In the genomic region with DNA sequence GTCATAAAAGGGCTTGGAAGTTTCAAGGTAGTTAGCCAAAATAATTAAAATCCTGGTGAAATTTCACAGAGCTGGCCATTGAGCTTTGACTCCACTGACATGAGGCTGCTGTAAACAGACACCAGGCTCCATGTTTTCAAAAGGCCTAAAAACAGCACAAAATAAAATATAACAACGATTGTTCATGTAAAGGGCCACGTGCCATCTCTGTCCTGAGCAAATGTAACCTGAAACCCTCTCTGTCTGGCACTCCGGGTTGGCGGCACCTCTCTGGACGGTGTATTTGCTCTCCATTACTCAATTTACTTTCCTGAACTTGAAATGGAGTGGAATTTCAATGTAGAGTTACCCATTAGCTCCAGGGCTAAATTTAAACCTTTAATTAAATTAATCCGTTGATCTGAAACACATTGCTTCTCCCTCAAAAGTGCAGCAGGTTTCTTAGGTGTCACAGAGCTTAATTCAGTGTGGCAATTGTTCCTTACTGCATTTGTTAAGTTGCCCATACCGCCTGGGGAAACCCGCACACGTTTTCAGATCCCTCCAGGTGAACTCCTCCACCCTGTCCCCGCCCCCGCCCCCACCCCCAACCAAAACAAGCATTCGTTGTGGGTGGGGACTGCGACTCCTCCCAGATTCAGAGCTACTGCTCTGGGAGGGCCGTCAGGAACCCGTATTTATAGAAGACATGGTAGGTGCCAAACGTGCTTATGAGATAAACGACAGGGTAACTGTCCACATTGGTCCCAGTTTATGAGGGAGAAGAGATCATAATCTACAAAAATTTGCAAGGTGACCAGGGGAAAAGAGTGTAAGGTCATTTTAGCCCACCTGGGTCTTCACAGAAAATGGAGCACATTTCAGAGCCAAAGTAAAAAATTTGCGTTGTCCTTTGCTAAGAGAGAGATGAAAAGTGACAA, we compare ENCODE assay signal across 8 cellular contexts. TPM values are rescaled to one million over a fixed set of nuclear protein-coding genes. Genes with fewer than 3 reads are reported as not detected.
DNase-seq lines count a peak whose midpoint lies in the region; ATAC-seq and TF ChIP-seq lines count a peak whose summit lies in the region.

No MANE protein-coding gene starts in this region.

- peak overlapping the region; percentile 84 for H3K4me3 Mint-ChIP-seq in memory B cell

- intact Hi-C loops in OCI-LY7 (cut with micrococcal nuclease; ENCODE audit: unreplicated experiment) (loop anchor here (1.0 to 5.0 kb wide), 6 partner anchors 62 to 369 kb away; a partner anchor contains a TSS), transverse colon (cut with DNase I; ENCODE audit: low total_unique reads) (no loop called here)

- no peaks in the 10 kb centered on the region for H3K9me3 Mint-ChIP-seq in memory B cell

- peak overlapping the region in 8 of 11 experiments; percentile 76 to 91 (median 84); a peak in 12 of 22 replicates for H3K9ac ChIP-seq in BLaER1 treated with 17β-estradiol and CSF1 and Interleukin-3, amounts not matched to agents 10 nM and 100 nM
- H3K9ac ChIP-seq in HUES48 (ENCODE audit: low read depth, low read length): peak overlapping the region; percentile 71

- peaks cover 57 to 68% (median 59%) of the 10 kb centered on the region in 11 experiments for H3K27me3 ChIP-seq in BLaER1 treated with 17β-estradiol and CSF1 and Interleukin-3, amounts not matched to agents 10 nM and 100 nM
- peaks cover 4% of the 10 kb centered on the region for H3K27me3 ChIP-seq in HUES48 (ENCODE audit: control insufficient read depth, insufficient read depth, low read length)
- no peaks in the 10 kb centered on the region for H3K27me3 ChIP-seq in brain microvascular endothelial cell (replicated peaks)
- peaks cover 31% of the 10 kb centered on the region for H3K27me3 ChIP-seq in transverse colon

- in situ Hi-C loops in brain microvascular endothelial cell (cut with HindIII; ENCODE audit: low pct_ligation_motif_present, low sequenced_read_pairs) (no loop called here), transverse colon (cut with MboI; ENCODE audit: low pct_ligation_motif_present in 1 of 4, low pct_unique_long_range_greater_than_20kb in 1 of 4, low sequenced_read_pairs in 3 of 4) (loop anchor here (5.0 to 25.0 kb wide), 4 partner anchors 221 to 251 kb away; no protein-coding TSS in a partner anchor)

- peaks cover 0 to 28% (median 18%) of the 10 kb centered on the region in 11 experiments; a peak in 11 of 22 replicates for H4K20me1 ChIP-seq in BLaER1 treated with 17β-estradiol and CSF1 and Interleukin-3, amounts not matched to agents 10 nM and 100 nM
- no peaks in the 10 kb centered on the region for H4K20me1 ChIP-seq in OCI-LY7 (ENCODE audit: insufficient read depth, low read length)

- POLR2A ChIA-PET in OCI-LY7 (lab: Charles Lee): interaction anchor here (0.6 to 3.8 kb wide), 24 partner anchors 33 to 445 kb away, joined by 3 to 36 read pairs (median 4); a partner anchor contains a TSS

- peaks cover 15% of the 10 kb centered on the region for H3K4me1 Mint-ChIP-seq in memory B cell

- H3K4me2 ChIP-seq in BLaER1 treated with 17β-estradiol and CSF1 and Interleukin-3, amounts not matched to agents 10 nM and 100 nM: peak overlapping the region; percentile 90 to 99 (median 96)
- H3K4me2 ChIP-seq in OCI-LY7 (ENCODE audit: low read length): peak overlapping the region; percentile 99

- WGBS in transverse colon (ENCODE audit: low coverage in 1 of 2), 2 donors: 36 to 44% methylated on average over 10 to 18 of the region's 18 CpGs

- peak; percentile 82 for TF ChIP-seq POLR2A in GM19099 (IDR thresholded peaks at IDR 0.05; ENCODE audit: extremely low read depth, insufficient read length, low read depth)
- no peak for TF ChIP-seq POLR2A in transverse colon (IDR thresholded peaks at IDR 0.05)

- H3K36me3 ChIP-seq in BLaER1 treated with 17β-estradiol and CSF1 and Interleukin-3, amounts not matched to agents 10 nM and 100 nM: peaks cover 0 to 21% (median 0%) of the 10 kb centered on the region in 11 experiments; a peak in 1 of 22 replicates
- H3K36me3 ChIP-seq in HUES48 (ENCODE audit: control insufficient read depth, insufficient read depth, low read length) (0 out of 2 replicates have a peak, but pooled peaks cover 5% of the 10 kb centered on the region), OCI-LY7 (ENCODE audit: insufficient read depth, low read length) (0 out of 2 replicates have a peak, but pooled peaks cover 6% of the 10 kb centered on the region), brain microvascular endothelial cell (replicated peaks) (no peaks in the 10 kb centered on the region), transverse colon (no peaks in the 10 kb centered on the region)

- BruUV-seq in OCI-LY7 (replicated peaks; lab: Mats Ljungman, UMichigan): TSS peak; percentile 92

- H3K4me1 ChIP-seq in BLaER1 treated with 17β-estradiol and CSF1 and Interleukin-3, amounts not matched to agents 10 nM and 100 nM: peaks cover 33 to 51% (median 45%) of the 10 kb centered on the region in 10 experiments
- H3K4me1 ChIP-seq in HUES48 (ENCODE audit: control insufficient read depth, insufficient read depth, low read length): peaks cover 44% of the 10 kb centered on the region
- H3K4me1 ChIP-seq in OCI-LY7 (ENCODE audit: insufficient read depth, low read length, poor library complexity, severe bottlenecking): peaks cover 74% of the 10 kb centered on the region
- peaks cover 4 to 29% (median 19%) of the 10 kb centered on the region in 4 donors for H3K4me1 ChIP-seq in transverse colon

- peaks cover 17% of the 10 kb centered on the region for H3K27me3 Mint-ChIP-seq in memory B cell

- TF ChIP-seq EP300 in transverse colon (IDR thresholded peaks at IDR 0.05; ENCODE audit: low read depth): no peak

- H3K27ac Mint-ChIP-seq in memory B cell: no peak overlapping the region

- H3K9me2 ChIP-seq in OCI-LY7 (ENCODE audit: insufficient read depth, low read length): no peaks in the 10 kb centered on the region

- peaks cover 33% of the 10 kb centered on the region; the same call in 1 of the 2 replicates for H3K79me2 ChIP-seq in OCI-LY7 (ENCODE audit: insufficient read depth, low read depth, low read length)

- peak overlapping the region; percentile 88 for H2AFZ ChIP-seq in OCI-LY7 (ENCODE audit: low read length)

- H3K27ac ChIP-seq in BLaER1 treated with 17β-estradiol and CSF1 and Interleukin-3, amounts not matched to agents 10 nM and 100 nM: peak overlapping the region in 2 of 11 experiments; percentile 75 to 86; a peak in 3 of 22 replicates
- H3K27ac ChIP-seq in HUES48 (ENCODE audit: low read depth, low read length) (peak overlapping the region; percentile 92), OCI-LY7 (ENCODE audit: low read depth, low read length, poor library complexity, severe bottlenecking) (peak overlapping the region; percentile 94), brain microvascular endothelial cell (no peak overlapping the region), transverse colon (peak overlapping the region in 3 of 4 donors; percentile 41 to 62 (median 60))

- ATAC-seq in memory B cell (ENCODE audit: low read depth) (peak; percentile 46), HG02623 (IDR thresholded peaks at IDR 0.05; ENCODE audit: unreplicated experiment) (no peak)

- TF ChIP-seq CTCF in OCI-LY7 (conservative IDR thresholded peaks at IDR 0.05; ENCODE audit: low read length): no peak
- no peak for TF ChIP-seq CTCF in brain microvascular endothelial cell (IDR thresholded peaks at IDR 0.05; ENCODE audit: low read depth, low read length, missing control alignments)
- TF ChIP-seq CTCF in transverse colon (IDR thresholded peaks at IDR 0.05): no peak

- CTCF ChIA-PET in OCI-LY7 (lab: Charles Lee; ENCODE audit: unreplicated experiment): interaction anchor here (0.6 to 1.2 kb wide), 5 partner anchors 79 to 224 kb away, joined by 3 to 7 read pairs (median 5); no protein-coding TSS in a partner anchor

- no peaks in the 10 kb centered on the region for H3K9me3 ChIP-seq in BLaER1 treated with 17β-estradiol and CSF1 and Interleukin-3, amounts not matched to agents 10 nM and 100 nM (replicated peaks in 1 of 11)
- H3K9me3 ChIP-seq in HUES48 (ENCODE audit: control insufficient read depth, insufficient read depth, low read length) (no peaks in the 10 kb centered on the region), OCI-LY7 (ENCODE audit: low read length) (no peaks in the 10 kb centered on the region), transverse colon (no peaks in the 10 kb centered on the region)

- peak overlapping the region; percentile 66 to 88 (median 79) for H3K4me3 ChIP-seq in BLaER1 treated with 17β-estradiol and CSF1 and Interleukin-3, amounts not matched to agents 10 nM and 100 nM
- H3K4me3 ChIP-seq in HUES48 (ENCODE audit: low read depth, low read length): peak overlapping the region; percentile 84
- peak overlapping the region; percentile 76 for H3K4me3 ChIP-seq in OCI-LY7 (ENCODE audit: low read depth, low read length, poor library complexity, severe bottlenecking)
- peak overlapping the region; percentile 67 for H3K4me3 ChIP-seq in brain microvascular endothelial cell (ENCODE audit: low read depth, low read length)
- H3K4me3 ChIP-seq in transverse colon: peak overlapping the region in 1 of 4 donors; percentile 59

- no peaks in the 10 kb centered on the region for H3K36me3 Mint-ChIP-seq in memory B cell

- DNase-seq in OCI-LY7 (ENCODE audit: low spot score) (peak; percentile 95), brain microvascular endothelial cell (no peak), memory B cell (ENCODE audit: low spot score in 2 of 2) (peak; percentile 14 to 19), transverse colon (peak; percentile 69)

RNA-seq across cellular contexts. Expression of a gene that starts 1.2 kb away (rescaled TPM):
- total RNA-seq in OCI-LY7 (2014; rRNA removed; shearing (Covaris generic)): 20.6 and 34.7 TPM in 2 replicates
- total RNA-seq in OCI-LY7 (2022): 22.0 and 28.7 TPM in 2 replicates
- total RNA-seq in transverse colon: 10 to 100 TPM in 1 of 4 donors, 1 to 10 TPM in 3; 1.5 to 11.9 (median 6.1) TPM
